In genomic region chr14:94309721-94310120, GRCh38 we compare ENCODE assay signal across 32 cellular contexts. TPM values are rescaled to one million over a fixed set of nuclear protein-coding genes. Genes with fewer than 3 reads are reported as not detected.
A peak's percentile ranks its signal among the peaks of the same experiment; 100 is the strongest.
DNase-seq lines count a peak whose midpoint lies in the region; ATAC-seq, FAIRE-seq and TF ChIP-seq lines count a peak whose summit lies in the region.
"Had no signal": no experiment of that assay in that cellular context is flagged by ENCODE, and none has a peak within 500 bp of the region (broad histone marks: within the 10 kb centered on the region; RNA-seq: fewer than 3 reads in every experiment).

No MANE protein-coding gene starts in this region.

- no peak overlapping the region for H2AFZ ChIP-seq in HepG2 (ENCODE audit: low read length)

- intact Hi-C loops in HepG2 (cut with micrococcal nuclease; ENCODE audit: unreplicated experiment) (no loop called here), right lobe of liver (cut with DNase I) (no loop called here), colonic mucosa (cut with DNase I) (no loop called here), A673 (cut with micrococcal nuclease; ENCODE audit: unreplicated experiment) (no loop called here)

- peaks cover 42 to 94% of the 10 kb centered on the region in 2 experiments for H3K36me3 ChIP-seq in HepG2 (replicated peaks in 1 of 2; ENCODE audit: control insufficient read depth in 1 of 2, insufficient read depth in 2 of 2, low read length in 2 of 2)
- peaks cover 0 to 83% (median 19%) of the 10 kb centered on the region in 4 donors for H3K36me3 ChIP-seq in right lobe of liver
- H3K36me3 ChIP-seq in colonic mucosa = no peaks in the 10 kb centered on the region
- H3K36me3 ChIP-seq in A673 (ENCODE audit: insufficient read depth, low read length, poor library complexity, severe bottlenecking) = no peaks in the 10 kb centered on the region
- H3K36me3 ChIP-seq: BE2C, BLaER1 had no signal

- H3K36me3 Mint-ChIP-seq in osteocyte (ENCODE audit: unreplicated experiment) = no peaks in the 10 kb centered on the region
- H3K36me3 Mint-ChIP-seq: CD14-positive monocyte; CD4-positive, CD25-positive, alpha-beta regulatory T cell had no signal

- no peak overlapping the region for H3K4me2 ChIP-seq in HepG2 (ENCODE audit: low read depth, low read length)
- H3K4me2 ChIP-seq: A549, BLaER1 had no signal

- no peaks in the 10 kb centered on the region for H3K27me3 ChIP-seq in HepG2 (ENCODE audit: control insufficient read depth in 1 of 2, insufficient read depth in 2 of 2, low read length in 2 of 2)
- H3K27me3 ChIP-seq in right lobe of liver = no peaks in the 10 kb centered on the region
- no peaks in the 10 kb centered on the region for H3K27me3 ChIP-seq in colonic mucosa
- H3K27me3 ChIP-seq in A673 (replicated peaks; ENCODE audit: insufficient read depth, low read depth, low read length, poor library complexity) = no peaks in the 10 kb centered on the region
- H3K27me3 ChIP-seq: BE2C, BLaER1 had no signal

- H3K27me3 Mint-ChIP-seq in osteocyte (ENCODE audit: unreplicated experiment) = no peaks in the 10 kb centered on the region

- TF ChIP-seq RAD21 in HepG2 (CRISPR knock-in tag; IDR thresholded peaks at IDR 0.05) = no peak

- CTCF ChIA-PET in HepG2 (lab: Yijun Ruan, JAX; ENCODE audit: low intra/inter-chr PET ratio, low total read pairs) = no interaction called here
- CTCF ChIA-PET in A673 (lab: Charles Lee) = no interaction called here

- peaks cover 14% of the 10 kb centered on the region for H3K79me2 ChIP-seq in HepG2 (ENCODE audit: insufficient read depth, low read length)

- H3K4me3 ChIP-seq in HepG2 (replicated peaks in 1 of 3; ENCODE audit: insufficient read depth in 1 of 3, low read depth in 2 of 3, low read length in 3 of 3) = no peak overlapping the region
- no peak overlapping the region for H3K4me3 ChIP-seq in right lobe of liver
- H3K4me3 ChIP-seq in colonic mucosa = no peak overlapping the region
- H3K4me3 ChIP-seq in A673 (ENCODE audit: low read depth, low read length, poor library complexity, severe bottlenecking) = no peak overlapping the region
- H3K4me3 ChIP-seq: A549, BLaER1, GM12878 had no signal

- in situ Hi-C loops in HepG2 (cut with HindIII; ENCODE audit: extremely low pct_ligation_motif_present, low pct_unique_long_range_greater_than_20kb) = loop anchor here (5.0 to 10.0 kb wide), 2 partner anchors 172 to 255 kb away; no protein-coding TSS in a partner anchor

- H3K27ac Mint-ChIP-seq in osteocyte (ENCODE audit: unreplicated experiment) = no peak overlapping the region
- H3K27ac Mint-ChIP-seq: CD14-positive monocyte; CD4-positive, alpha-beta memory T cell; CD4-positive, CD25-positive, alpha-beta regulatory T cell; CD8-positive, alpha-beta memory T cell had no signal

- no peak overlapping the region for H3K9ac ChIP-seq in HepG2 (ENCODE audit: insufficient read depth, low read depth, low read length)
- no peak overlapping the region for H3K9ac ChIP-seq in colonic mucosa (ENCODE audit: low read depth in 2 of 2, low read length in 2 of 2)
- H3K9ac ChIP-seq: BLaER1 had no signal

- H3K4me1 Mint-ChIP-seq in osteocyte (ENCODE audit: unreplicated experiment) = no peaks in the 10 kb centered on the region
- H3K4me1 Mint-ChIP-seq: CD14-positive monocyte; CD4-positive, alpha-beta memory T cell; CD4-positive, CD25-positive, alpha-beta regulatory T cell; CD8-positive, alpha-beta memory T cell had no signal

- H3K4me3 Mint-ChIP-seq in osteocyte (ENCODE audit: unreplicated experiment) = no peak overlapping the region
- H3K4me3 Mint-ChIP-seq: CD14-positive monocyte; CD4-positive, alpha-beta memory T cell; CD4-positive, CD25-positive, alpha-beta regulatory T cell; CD8-positive, alpha-beta memory T cell had no signal

- POLR2A ChIA-PET in HepG2 (lab: Yijun Ruan, JAX) (no interaction called here), A673 (lab: Charles Lee; ENCODE audit: low non-redundant PET) (no interaction called here)

- TF ChIP-seq POLR2A in HepG2 (IDR thresholded peaks at IDR 0.05; ENCODE audit: insufficient read depth in 1 of 2, low read depth in 2 of 2, low read length in 2 of 2) = no peak
- TF ChIP-seq POLR2A in right lobe of liver (IDR thresholded peaks at IDR 0.05) = no peak

- H4K20me1 ChIP-seq in HepG2 (ENCODE audit: insufficient read depth, low read length) = no peaks in the 10 kb centered on the region
- H4K20me1 ChIP-seq: BLaER1 had no signal

- H3K9me3 ChIP-seq in HepG2 (ENCODE audit: low read length) (0 out of 2 replicates have a peak, but pooled peaks cover 6% of the 10 kb centered on the region), right lobe of liver (no peaks in the 10 kb centered on the region), colonic mucosa (no peaks in the 10 kb centered on the region), A673 (ENCODE audit: low read depth, low read length, poor library complexity, severe bottlenecking) (no peaks in the 10 kb centered on the region)
- H3K9me3 ChIP-seq: BE2C had no signal

- TF ChIP-seq EP300 in HepG2 (IDR thresholded peaks at IDR 0.05; ENCODE audit: low read depth in 2 of 2, low read length in 2 of 2) = no peak
- TF ChIP-seq EP300 in HepG2 (CRISPR knock-in tag; IDR thresholded peaks at IDR 0.05; ENCODE audit: borderline replicate concordance) = no peak

- no peak for DNase-seq in HepG2 (ENCODE audit: low spot score)
- DNase-seq in right lobe of liver = no peak
- DNase-seq in colonic mucosa = peak; percentile 13
- peak; percentile 75 for DNase-seq in osteocyte (ENCODE audit: extremely low spot score, unreplicated experiment)
- no peak for DNase-seq in A673 (ENCODE audit: low spot score)
- DNase-seq in AG08396 (ENCODE audit: low spot score) = no peak
- DNase-seq: ACHN; BE2C; C1 segment of cervical spinal cord; CD4-positive, alpha-beta memory T cell; CD4-positive, CD25-positive, alpha-beta regulatory T cell; CD8-positive, alpha-beta memory T cell; COR-L47; DMS 273 treated with DMSO at 0.1 percent for 48 hours; DMS153; DMS53; DMS79; DND-41; EL; GDM1 had no signal

- no peak for FAIRE-seq in HepG2 (lab: Jason Lieb, UNC)
- FAIRE-seq: A549, GM12878, GM12892, GM18507 had no signal

- BruUV-seq in HepG2 (replicated peaks; lab: Mats Ljungman, UMichigan) (no TSS peak), A673 (replicated peaks; lab: Mats Ljungman, UMichigan) (no TSS peak)

- no peak overlapping the region for H3K27ac ChIP-seq in HepG2 (ENCODE audit: extremely low read length, insufficient read depth, low read length)
- H3K27ac ChIP-seq in right lobe of liver = no peak overlapping the region
- H3K27ac ChIP-seq in colonic mucosa = no peak overlapping the region
- no peak overlapping the region for H3K27ac ChIP-seq in A673 (ENCODE audit: low read depth, low read length, poor library complexity, severe bottlenecking)
- H3K27ac ChIP-seq: 22Rv1, A549, BLaER1 had no signal

- ATAC-seq in HepG2 = no peak
- no peak for ATAC-seq in right lobe of liver
- no peak for ATAC-seq in HG02938 (IDR thresholded peaks at IDR 0.05; ENCODE audit: unreplicated experiment)
- ATAC-seq: A549, GM12878 had no signal

- H3K4me1 ChIP-seq in HepG2 (ENCODE audit: insufficient read depth, low read length) (peaks cover 40% of the 10 kb centered on the region), right lobe of liver (peaks cover 0 to 48% (median 16%) of the 10 kb centered on the region in 4 donors), colonic mucosa (no peaks in the 10 kb centered on the region), A673 (ENCODE audit: insufficient read depth, low read length, poor library complexity, severe bottlenecking) (no peaks in the 10 kb centered on the region)
- H3K4me1 ChIP-seq: A549, BE2C, BLaER1 had no signal

- 96% methylated on average over 9 of the region's 10 CpGs for WGBS in HepG2 (ENCODE audit: low lambda C conversion rate)
- 20% methylated on average over 1 of the region's 10 CpGs for WGBS in right lobe of liver (ENCODE audit: insufficient coverage, low coverage, low lambda C conversion rate, missing lambda C conversion rate)

- peaks cover 36% of the 10 kb centered on the region for H3K9me3 Mint-ChIP-seq in osteocyte (ENCODE audit: unreplicated experiment)

- TF ChIP-seq CTCF in HepG2 (CRISPR knock-in tag; IDR thresholded peaks at IDR 0.05) (no peak), right lobe of liver (IDR thresholded peaks at IDR 0.05) (no peak), colonic mucosa (IDR thresholded peaks at IDR 0.05) (no peak), osteocyte (IDR thresholded peaks at IDR 0.05) (no peak), A673 (conservative IDR thresholded peaks at IDR 0.05; ENCODE audit: low read depth, low read length) (no peak)

RNA-seq across cellular contexts. Expression of gene SERPINA6, which starts 13.4 kb away (rescaled TPM):
- total RNA-seq in HepG2 (2016; rRNA removed; fragmentation: Illumina TruSeq; extraction: Trizol) = 144 and 260 TPM in 2 replicates
- total RNA-seq in HepG2 (2016; cell fraction: cytosol; rRNA removed; fragmentation: Illumina TruSeq; extraction: Trizol; ENCODE audit: low read depth) = 46.5 and 59.8 TPM in 2 replicates
- total RNA-seq in HepG2 (2016; cell fraction: insoluble cytoplasmic fraction; rRNA removed; fragmentation: Illumina TruSeq; extraction: Trizol) = 147 and 255 TPM in 2 replicates
- 72.4 and 91.0 TPM in 2 replicates for total RNA-seq in HepG2 (2016; cell fraction: membrane; rRNA removed; fragmentation: Illumina TruSeq; extraction: Trizol)
- 209 and 232 TPM in 2 replicates for total RNA-seq in HepG2 (2016; cell fraction: nucleus; rRNA removed; fragmentation: Illumina TruSeq; extraction: Trizol)
- 333 and 391 TPM in 2 replicates for polyA plus RNA-seq in HepG2 (2011; rRNA removed)
- polyA plus RNA-seq in HepG2 (2011; cell fraction: cytosol; rRNA removed) = 334 and 367 TPM in 2 replicates
- 148 and 149 TPM in 2 replicates for polyA plus RNA-seq in HepG2 (2011; cell fraction: nucleus; rRNA removed)
- 165 and 183 TPM in 2 replicates for polyA plus RNA-seq in HepG2 (2012)
- polyA plus RNA-seq in HepG2 (2016; cell fraction: cytosol; fragmentation: Illumina TruSeq; extraction: Trizol; ENCODE audit: low read depth) = 50.8 and 68.1 TPM in 2 replicates
- 148 and 161 TPM in 2 replicates for polyA plus RNA-seq in HepG2 (2016; cell fraction: insoluble cytoplasmic fraction; fragmentation: Illumina TruSeq; extraction: Trizol; ENCODE audit: low read depth)
- polyA plus RNA-seq in HepG2 (2016; cell fraction: membrane; fragmentation: Illumina TruSeq; extraction: Trizol; ENCODE audit: low read depth) = 59.5 and 79.3 TPM in 2 replicates
- polyA plus RNA-seq in HepG2 (2016; cell fraction: nucleus; fragmentation: Illumina TruSeq; extraction: Trizol; ENCODE audit: insufficient read depth, low read depth) = 298 and 309 TPM in 2 replicates
- polyA minus RNA-seq in HepG2 (2011; rRNA and poly(A)+ RNA removed; ENCODE audit: low replicate concordance) = 295 TPM in 1 of 2 replicates, not detected in the other
- 62.1 and 78.1 TPM in 2 replicates for polyA minus RNA-seq in HepG2 (2011; cell fraction: cytosol; rRNA and poly(A)+ RNA removed)
- 54.3 and 66.5 TPM in 2 replicates for polyA minus RNA-seq in HepG2 (2011; cell fraction: nucleus; rRNA and poly(A)+ RNA removed)
- 100 to 1,000 TPM; 185 to 407 (median 236) TPM for total RNA-seq in right lobe of liver
- total RNA-seq in colonic mucosa = 1 to 10 TPM; 3.4 to 5.7 TPM
- total RNA-seq in osteocyte = not detected in 2 replicates
- not detected in 2 replicates for total RNA-seq in A673 (2021)
- total RNA-seq: A172; CD4-positive, alpha-beta memory T cell; CD4-positive, CD25-positive, alpha-beta regulatory T cell; CD8-positive, alpha-beta memory T cell; G401 had no signal
- polyA plus RNA-seq: AG04450; CD14-positive monocyte; CD4-positive, alpha-beta memory T cell; CD4-positive, CD25-positive, alpha-beta regulatory T cell; CD8-positive, alpha-beta memory T cell had no signal

RNA-seq across cellular contexts. Expression of gene SERPINA10, which starts 16.7 kb away (rescaled TPM):
- 12.1 and 20.1 TPM in 2 replicates for total RNA-seq in HepG2 (2016; rRNA removed; fragmentation: Illumina TruSeq; extraction: Trizol)
- 2.9 and 3.2 TPM in 2 replicates for total RNA-seq in HepG2 (2016; cell fraction: cytosol; rRNA removed; fragmentation: Illumina TruSeq; extraction: Trizol; ENCODE audit: low read depth)
- total RNA-seq in HepG2 (2016; cell fraction: insoluble cytoplasmic fraction; rRNA removed; fragmentation: Illumina TruSeq; extraction: Trizol) = 12.4 and 19.4 TPM in 2 replicates
- total RNA-seq in HepG2 (2016; cell fraction: membrane; rRNA removed; fragmentation: Illumina TruSeq; extraction: Trizol) = 7.0 and 7.6 TPM in 2 replicates
- 15.9 and 21.0 TPM in 2 replicates for total RNA-seq in HepG2 (2016; cell fraction: nucleus; rRNA removed; fragmentation: Illumina TruSeq; extraction: Trizol)
- polyA plus RNA-seq in HepG2 (2011; rRNA removed) = 17.3 and 20.2 TPM in 2 replicates
- polyA plus RNA-seq in HepG2 (2011; cell fraction: cytosol; rRNA removed) = 11.5 and 15.3 TPM in 2 replicates
- polyA plus RNA-seq in HepG2 (2011; cell fraction: nucleus; rRNA removed) = 5.4 and 6.4 TPM in 2 replicates
- 14.6 and 20.7 TPM in 2 replicates for polyA plus RNA-seq in HepG2 (2012)
- polyA plus RNA-seq in HepG2 (2016; cell fraction: cytosol; fragmentation: Illumina TruSeq; extraction: Trizol; ENCODE audit: low read depth) = 1.4 and 1.5 TPM in 2 replicates
- 9.7 and 11.2 TPM in 2 replicates for polyA plus RNA-seq in HepG2 (2016; cell fraction: insoluble cytoplasmic fraction; fragmentation: Illumina TruSeq; extraction: Trizol; ENCODE audit: low read depth)
- 3.7 and 4.1 TPM in 2 replicates for polyA plus RNA-seq in HepG2 (2016; cell fraction: membrane; fragmentation: Illumina TruSeq; extraction: Trizol; ENCODE audit: low read depth)
- 22.0 and 24.2 TPM in 2 replicates for polyA plus RNA-seq in HepG2 (2016; cell fraction: nucleus; fragmentation: Illumina TruSeq; extraction: Trizol; ENCODE audit: insufficient read depth, low read depth)
- polyA minus RNA-seq in HepG2 (2011; rRNA and poly(A)+ RNA removed; ENCODE audit: low replicate concordance) = 26.7 TPM in 1 of 2 replicates, not detected in the other
- polyA minus RNA-seq in HepG2 (2011; cell fraction: cytosol; rRNA and poly(A)+ RNA removed) = 15.7 and 16.5 TPM in 2 replicates
- polyA minus RNA-seq in HepG2 (2011; cell fraction: nucleus; rRNA and poly(A)+ RNA removed) = 13.5 and 16.3 TPM in 2 replicates
- 100 to 1,000 TPM; 114 to 400 (median 239) TPM for total RNA-seq in right lobe of liver
- under 1 TPM; 0.48 to 0.74 TPM for total RNA-seq in colonic mucosa
- not detected in 2 replicates for total RNA-seq in osteocyte
- not detected in 2 replicates for total RNA-seq in A673 (2021)
- total RNA-seq: A172; CD4-positive, alpha-beta memory T cell; CD4-positive, CD25-positive, alpha-beta regulatory T cell; CD8-positive, alpha-beta memory T cell; Daoy; G401; GM12878 had no signal
- polyA plus RNA-seq: AG04450; CD14-positive monocyte; CD4-positive, alpha-beta memory T cell; CD4-positive, CD25-positive, alpha-beta regulatory T cell; CD8-positive, alpha-beta memory T cell; GM12878 had no signal

RNA-seq across cellular contexts. Expression of gene SERPINA2, which starts 56.8 kb away (rescaled TPM):
- total RNA-seq in HepG2 (2016; rRNA removed; fragmentation: Illumina TruSeq; extraction: Trizol) = 0.24 TPM in 1 of 2 replicates, not detected in the other
- not detected in 2 replicates for total RNA-seq in HepG2 (2016; cell fraction: cytosol; rRNA removed; fragmentation: Illumina TruSeq; extraction: Trizol; ENCODE audit: low read depth)
- total RNA-seq in HepG2 (2016; cell fraction: insoluble cytoplasmic fraction; rRNA removed; fragmentation: Illumina TruSeq; extraction: Trizol) = 0.21 TPM in 1 of 2 replicates, not detected in the other
- total RNA-seq in HepG2 (2016; cell fraction: membrane; rRNA removed; fragmentation: Illumina TruSeq; extraction: Trizol) = not detected in 2 replicates
- total RNA-seq in HepG2 (2016; cell fraction: nucleus; rRNA removed; fragmentation: Illumina TruSeq; extraction: Trizol) = not detected in 2 replicates
- 0.08 TPM in 1 of 2 replicates, not detected in the other for polyA plus RNA-seq in HepG2 (2011; rRNA removed)
- polyA plus RNA-seq in HepG2 (2011; cell fraction: cytosol; rRNA removed) = not detected in 2 replicates
- polyA plus RNA-seq in HepG2 (2011; cell fraction: nucleus; rRNA removed) = 0.81 and 0.84 TPM in 2 replicates
- polyA plus RNA-seq in HepG2 (2012) = 0.17 TPM in 1 of 2 replicates, not detected in the other
- not detected in 2 replicates for polyA plus RNA-seq in HepG2 (2016; cell fraction: cytosol; fragmentation: Illumina TruSeq; extraction: Trizol; ENCODE audit: low read depth)
- not detected in 2 replicates for polyA plus RNA-seq in HepG2 (2016; cell fraction: insoluble cytoplasmic fraction; fragmentation: Illumina TruSeq; extraction: Trizol; ENCODE audit: low read depth)
- 0.21 TPM in 1 of 2 replicates, not detected in the other for polyA plus RNA-seq in HepG2 (2016; cell fraction: membrane; fragmentation: Illumina TruSeq; extraction: Trizol; ENCODE audit: low read depth)
- polyA plus RNA-seq in HepG2 (2016; cell fraction: nucleus; fragmentation: Illumina TruSeq; extraction: Trizol; ENCODE audit: insufficient read depth, low read depth) = not detected in 2 replicates
- not detected in 2 replicates for polyA minus RNA-seq in HepG2 (2011; rRNA and poly(A)+ RNA removed; ENCODE audit: low replicate concordance)
- polyA minus RNA-seq in HepG2 (2011; cell fraction: cytosol; rRNA and poly(A)+ RNA removed) = not detected in 2 replicates
- polyA minus RNA-seq in HepG2 (2011; cell fraction: nucleus; rRNA and poly(A)+ RNA removed) = 0.87 and 1.4 TPM in 2 replicates
- not detected for total RNA-seq in right lobe of liver
- not detected for total RNA-seq in colonic mucosa
- not detected in 2 replicates for total RNA-seq in osteocyte
- total RNA-seq in A673 (2021) = not detected in 2 replicates
- total RNA-seq: A172; CD4-positive, alpha-beta memory T cell; CD4-positive, CD25-positive, alpha-beta regulatory T cell; CD8-positive, alpha-beta memory T cell; Daoy; G401; GM12878 had no signal
- polyA plus RNA-seq: A549; AG04450; CD14-positive monocyte; CD4-positive, alpha-beta memory T cell; CD4-positive, CD25-positive, alpha-beta regulatory T cell; CD8-positive, alpha-beta memory T cell; GM12878 had no signal

Comparison
In these comparisons a context has a peak if more than half of its experiments do, and no peak if none do; other contexts are left out.
1. DNase-seq: peak in colonic mucosa (single experiment) and osteocyte (single experiment); none in HepG2 (single experiment), right lobe of liver (0 of 3), A673 (single experiment) and AG08396 (single experiment).
2. RNA of gene SERPINA6, which starts 13.4 kb away (total RNA-seq): 46.5 to 260 TPM in HepG2 and 185 to 407 TPM in right lobe of liver; 3.4 to 5.7 TPM in colonic mucosa, not detected in osteocyte and not detected in A673; every median in the first group is over 4 times any median in the second.